In the genomic region with DNA sequence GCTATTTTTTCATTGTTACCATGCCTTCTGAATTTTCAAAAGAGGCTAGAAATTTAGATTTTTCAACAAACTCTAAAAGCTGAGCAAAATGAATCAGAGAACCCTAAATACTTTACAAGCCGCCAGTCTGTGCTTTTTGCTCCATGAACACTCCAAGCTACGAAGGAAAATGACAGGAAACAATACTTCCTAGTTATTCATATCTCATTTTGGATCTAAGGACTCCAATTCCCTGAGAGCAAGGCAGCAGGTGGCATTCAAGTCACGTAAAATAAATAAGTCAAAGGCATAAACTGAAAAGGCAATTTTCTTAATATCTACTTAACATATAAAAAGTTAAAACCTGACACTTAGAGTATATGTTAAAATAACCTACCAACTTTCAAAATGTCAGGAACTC, we compare ENCODE assay signal across 22 cellular contexts.
"Had no signal": no experiment of that assay in that cellular context is flagged by ENCODE, and none has a peak within 500 bp of the region (broad histone marks: within the 10 kb centered on the region; RNA-seq: fewer than 3 reads in every experiment).

No MANE protein-coding gene starts in this region.

- H3K4me2 ChIP-seq: KMS-11, PC-9 had no signal

- H3K4me1 ChIP-seq: Peyer's patch, SJCRH30 had no signal

- H3K4me3 ChIP-seq: K562, PC-9, Peyer's patch, SJCRH30 had no signal

- H3K36me3 ChIP-seq: Peyer's patch, SJCRH30 had no signal

- H3K27me3 ChIP-seq: Peyer's patch, SJCRH30 had no signal

- H2AFZ ChIP-seq: PC-9 had no signal

- H3K27ac ChIP-seq: HL-60, KMS-11, PC-9, Peyer's patch, SJCRH30 had no signal

- DNase-seq: Kasumi-1, MV-4-11, NCI-H1048, NCI-H1105, NCI-H1417, NCI-H1436 treated with DMSO at 0.1 percent for 48 hours, NCI-H1694, NCI-H187 treated with DMSO at 0.1 percent for 48 hours, NCI-H2029 treated with DMSO at 0.1 percent for 48 hours, NCI-H2171 treated with DMSO at 0.1 percent for 48 hours, NCI-H345, NCI-H446 treated with DMSO at 0.1 percent for 48 hours, NCI-H510A treated with DMSO at 0.1 percent for 48 hours, NCI-H526, PC-9, Peyer's patch, SHP77 treated with DMSO at 0.1 percent for 48 hours, SJCRH30 had no signal

- FAIRE-seq: HTR-8/SVneo, K562 had no signal

- H3K9ac ChIP-seq: KMS-11 had no signal
